ENCODE assay signal across 8 cellular contexts in the genomic region with DNA sequence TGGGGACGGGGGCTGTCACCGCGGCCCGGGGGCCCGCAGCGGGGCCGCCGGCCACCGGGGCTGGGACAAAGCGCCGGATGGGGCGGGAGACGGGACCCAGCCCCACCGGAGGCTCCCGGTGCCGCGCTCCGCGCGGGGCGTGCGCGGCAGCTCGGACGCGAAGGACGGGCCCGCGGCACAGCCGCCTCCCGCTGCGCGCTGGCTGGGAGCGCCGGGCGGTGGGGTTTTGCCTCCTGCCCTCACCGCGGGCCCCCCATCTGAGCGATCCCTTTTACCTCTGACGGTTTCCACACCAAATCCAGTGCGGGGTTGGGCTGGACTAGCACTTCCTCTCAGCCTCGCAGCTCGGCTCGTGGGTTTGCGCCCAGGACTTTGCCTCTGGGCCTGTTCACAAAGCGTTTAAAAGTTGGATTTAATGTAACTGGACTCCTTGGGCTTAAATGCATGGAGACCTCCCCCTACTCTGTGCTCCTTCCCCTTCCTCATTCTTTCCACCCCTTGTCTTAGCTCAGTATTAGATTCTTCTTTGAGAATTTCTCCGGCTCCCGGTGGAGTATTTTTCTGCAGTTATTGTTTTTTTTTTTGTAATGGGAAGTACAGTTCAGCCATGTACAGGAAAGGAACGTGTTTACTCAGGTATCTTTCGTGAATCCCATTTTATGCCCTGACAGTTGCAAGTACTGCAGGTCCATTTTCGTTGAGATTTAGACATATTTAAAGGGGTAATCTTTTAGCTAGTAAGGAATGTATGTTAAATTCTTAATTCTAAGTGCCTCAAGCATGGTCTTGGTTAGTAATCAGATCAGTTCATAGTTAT. TPM values are rescaled to one million over a fixed set of nuclear protein-coding genes. Genes with fewer than 3 reads are reported as not detected.
A peak's percentile ranks its signal among the peaks of the same experiment; 100 is the strongest.
DNase-seq lines count a peak whose midpoint lies in the region; ATAC-seq and TF ChIP-seq lines count a peak whose summit lies in the region.

No MANE protein-coding gene starts in this region.

- H3K9me3 ChIP-seq in WERI-Rb-1 (ENCODE audit: severe bottlenecking) (no peaks in the 10 kb centered on the region), duodenal mucosa (ENCODE audit: control insufficient read depth in 1 of 2, low read length in 2 of 2) (no peaks in the 10 kb centered on the region)

- H3K4me3 ChIP-seq in WERI-Rb-1 (ENCODE audit: low read depth, low read length) (peak overlapping the region; percentile 87), duodenal mucosa (ENCODE audit: low read depth in 1 of 2, low read length in 2 of 2) (peak overlapping the region; percentile 85 to 86), lower leg skin (ENCODE audit: low read depth, poor library complexity, severe bottlenecking) (peak overlapping the region; percentile 85)

- H3K27me3 ChIP-seq in WERI-Rb-1 (ENCODE audit: insufficient read depth, low read depth, severe bottlenecking) (no peaks in the 10 kb centered on the region), duodenal mucosa (ENCODE audit: control insufficient read depth in 1 of 2, insufficient read depth in 2 of 2, low read length in 2 of 2) (no peaks in the 10 kb centered on the region)

- TF ChIP-seq CTCF in WERI-Rb-1 (IDR thresholded peaks at IDR 0.05; ENCODE audit: low read depth, low read length): no peak
- no peak for TF ChIP-seq CTCF in lower leg skin (IDR thresholded peaks at IDR 0.05)

- peak; percentile 9 for DNase-seq in stimulated activated CD4-positive, alpha-beta T cell treated with anti-CD3 and anti-CD28 coated beads, Interleukin-12 subunit alpha, Interleukin-12 subunit beta, amount 100 ng/mL, for 4 hours
- no peak for DNase-seq in stimulated activated CD4-positive, alpha-beta T cell treated with anti-CD3 and anti-CD28 coated beads, Interleukin-1b, Interleukin-23, amount 100 ng/mL, for 48 hours
- DNase-seq in NCI-H1417 treated with DMSO at 0.1 percent for 48 hours (lab: John Stamatoyannopoulos, UW) (peak; percentile 0), WERI-Rb-1 (peak; percentile 48), lower leg skin (ENCODE audit: low spot score in 2 of 2) (peak; percentile 56 to 89)
- DNase-seq in stimulated activated CD8-positive, alpha-beta memory T cell treated with anti-CD3 and anti-CD28 coated beads, Interleukin-4, amount 100 ng/mL, for 24 hours (ENCODE audit: low read depth): peak; percentile 11

- H3K9ac ChIP-seq in duodenal mucosa (ENCODE audit: low read depth in 1 of 2, low read length in 2 of 2): peak overlapping the region; percentile 84 to 92

- no peak for TF ChIP-seq POLR2A in lower leg skin (IDR thresholded peaks at IDR 0.05)

- peaks cover 13 to 28% of the 10 kb centered on the region in 2 donors for H3K4me1 ChIP-seq in duodenal mucosa (ENCODE audit: control insufficient read depth in 1 of 2, insufficient read depth in 2 of 2, low read length in 2 of 2)

- 0% methylated on average over 18 to 33 of the region's 51 CpGs for WGBS in lower leg skin, 2 donors

- H3K27ac ChIP-seq in WERI-Rb-1 (peak overlapping the region; percentile 95), duodenal mucosa (ENCODE audit: low read depth, low read length) (peak overlapping the region; percentile 98)

- intact Hi-C loops in lower leg skin (cut with DNase I; ENCODE audit: low total_unique reads): no loop called here

- ATAC-seq in HG02798 (IDR thresholded peaks at IDR 0.05; ENCODE audit: poor library complexity, unreplicated experiment): peak; percentile 43

- H3K36me3 ChIP-seq in WERI-Rb-1 (no peaks in the 10 kb centered on the region; the same call in 1 of the 2 replicates), duodenal mucosa (ENCODE audit: control insufficient read depth in 1 of 2, insufficient read depth in 2 of 2, low read length in 2 of 2) (no peaks in the 10 kb centered on the region)

RNA-seq across cellular contexts. Expression of a gene that starts 0.7 kb away (rescaled TPM):
- total RNA-seq in lower leg skin: 10 to 100 TPM; 22.1 to 30.7 (median 30.1) TPM
